ENCODE assay signal across 11 cellular contexts in genomic region chr5:74167206-74167929, GRCh38.
A peak's percentile ranks its signal among the peaks of the same experiment; 100 is the strongest.
DNase-seq lines count a peak whose midpoint lies in the region; ATAC-seq, FAIRE-seq and TF ChIP-seq lines count a peak whose summit lies in the region.
"Had no signal": no experiment of that assay in that cellular context is flagged by ENCODE, and none has a peak within 500 bp of the region (broad histone marks: within the 10 kb centered on the region; RNA-seq: fewer than 3 reads in every experiment).

No MANE protein-coding gene starts in this region.

- TF ChIP-seq CTCF in mammary epithelial cell (conservative IDR thresholded peaks at IDR 0.05 in 1 of 2, IDR thresholded peaks at IDR 0.05 in 1 of 2; ENCODE audit: extremely low read depth in 1 of 2, insufficient read depth in 1 of 2, low read depth in 1 of 2, low read length in 2 of 2) (no peak), keratinocyte (optimal IDR thresholded peaks at IDR 0.05 in 1 of 3, IDR thresholded peaks at IDR 0.05 in 1 of 3, conservative IDR thresholded peaks at IDR 0.05 in 1 of 3; ENCODE audit: extremely low read depth in 1 of 3, insufficient read depth in 2 of 3, low read length in 3 of 3) (no peak)

- ATAC-seq in GM19324 (IDR thresholded peaks at IDR 0.05; ENCODE audit: low FRiP score, unreplicated experiment), result no peak
- ATAC-seq: activated T-cell treated with anti-CD3 and anti-CD28 coated beads, Interleukin-2, amount 50 U/mL, for 4 hours had no signal

- CTCF ChIA-PET in mammary epithelial cell (lab: Charles Lee; ENCODE audit: low non-redundant PET), result no interaction called here

- H3K9ac ChIP-seq in mammary epithelial cell (ENCODE audit: insufficient read depth, low read length) (no peak overlapping the region), keratinocyte (ENCODE audit: control insufficient read depth, extremely low read depth, insufficient read depth, low read length) (no peak overlapping the region)

- H3K27ac ChIP-seq in mammary epithelial cell (ENCODE audit: insufficient read depth, low read depth, low read length) (no peak overlapping the region), keratinocyte (ENCODE audit: control insufficient read depth, insufficient read depth, low read length) (no peak overlapping the region)

- H3K27me3 ChIP-seq in mammary epithelial cell (ENCODE audit: insufficient read depth, low read length) (no peaks in the 10 kb centered on the region), keratinocyte (ENCODE audit: control insufficient read depth, extremely low read depth, insufficient read depth, low read length) (no peaks in the 10 kb centered on the region)

- H4K20me1 ChIP-seq in mammary epithelial cell (ENCODE audit: insufficient read depth, low read length) (no peaks in the 10 kb centered on the region), keratinocyte (ENCODE audit: control insufficient read depth, extremely low read depth, insufficient read depth, low read length) (no peaks in the 10 kb centered on the region)

- WGBS in mammary epithelial cell (ENCODE audit: low coverage, missing lambda C conversion rate), result 82% methylated on average over 6 of the region's 6 CpGs

- no peaks in the 10 kb centered on the region for H3K9me3 ChIP-seq in mammary epithelial cell (replicated peaks; ENCODE audit: insufficient read depth, low read length)
- H3K9me3 ChIP-seq in keratinocyte (ENCODE audit: control insufficient read depth, low read depth, low read length), result no peaks in the 10 kb centered on the region

- no peak overlapping the region for H2AFZ ChIP-seq in mammary epithelial cell (ENCODE audit: low read depth, low read length)
- H2AFZ ChIP-seq in keratinocyte (ENCODE audit: control insufficient read depth, low read length), result no peak overlapping the region

- no peaks in the 10 kb centered on the region for H3K79me2 ChIP-seq in mammary epithelial cell (ENCODE audit: insufficient read depth, low read length)
- H3K79me2 ChIP-seq in keratinocyte (ENCODE audit: control insufficient read depth, insufficient read depth, low read length), result no peaks in the 10 kb centered on the region

- intact Hi-C loops in mammary epithelial cell (cut with micrococcal nuclease), result no loop called here

- H3K9me1 ChIP-seq in keratinocyte (ENCODE audit: control insufficient read depth, extremely low read depth, insufficient read depth, low read length), result no peaks in the 10 kb centered on the region

- in situ Hi-C loops in ACHN (cut with HindIII; ENCODE audit: low pct_ligation_motif_present, low pct_unique_long_range_greater_than_20kb, low sequenced_read_pairs), result no loop called here
- in situ Hi-C loops in mammary epithelial cell (cut with MboI; ENCODE audit: low sequenced_read_pairs in 2 of 2), result no loop called here

- dilution Hi-C loops in mammary epithelial cell (cut with HindIII; ENCODE audit: low sequenced_read_pairs) (no loop called here), keratinocyte (cut with MboI; ENCODE audit: extremely low pct_ligation_motif_present, low sequenced_read_pairs) (no loop called here)

- H3K36me3 ChIP-seq in mammary epithelial cell (ENCODE audit: insufficient read depth, low read length), result no peaks in the 10 kb centered on the region
- H3K36me3 ChIP-seq in keratinocyte (ENCODE audit: control insufficient read depth in 2 of 2, extremely low read depth in 1 of 2, insufficient read depth in 2 of 2, low read length in 2 of 2), result no peaks in the 10 kb centered on the region

- H3K4me3 ChIP-seq in mammary epithelial cell (replicated peaks in 1 of 3; ENCODE audit: insufficient read depth in 1 of 3, low read depth in 2 of 3, low read length in 3 of 3) (no peak overlapping the region), keratinocyte (ENCODE audit: control insufficient read depth in 2 of 3, extremely low read depth in 1 of 3, insufficient read depth in 2 of 3, low read depth in 1 of 3, low read length in 3 of 3) (no peak overlapping the region)

- no peak overlapping the region for H3K4me2 ChIP-seq in mammary epithelial cell (ENCODE audit: insufficient read depth, low read depth, low read length)
- H3K4me2 ChIP-seq in keratinocyte (ENCODE audit: control insufficient read depth, extremely low read depth, insufficient read depth, low read depth, low read length), result no peak overlapping the region

- peak; percentile 15 for DNase-seq in ACHN
- DNase-seq in HT1080 (ENCODE audit: low read depth), result peak; percentile 76
- DNase-seq in mammary epithelial cell, result peak; percentile 77
- no peak for DNase-seq in keratinocyte (ENCODE audit: low read depth, low spot score)
- DNase-seq in NCI-H1048 (lab: John Stamatoyannopoulos, UW), result no peak
- DNase-seq in 8988T, result no peak
- DNase-seq in NCI-H446 treated with DMSO at 0.1 percent for 48 hours (lab: John Stamatoyannopoulos, UW), result no peak
- DNase-seq: activated T-cell treated with anti-CD3 and anti-CD28 coated beads, Interleukin-2, amount 50 U/mL, for 4 hours; immature natural killer cell had no signal

- peak; percentile 68 for FAIRE-seq in keratinocyte (lab: Jason Lieb, UNC)
- FAIRE-seq: TTC549 had no signal

- H3K4me1 ChIP-seq in mammary epithelial cell (ENCODE audit: insufficient read depth, low read length) (peaks cover 7% of the 10 kb centered on the region), keratinocyte (ENCODE audit: control insufficient read depth, extremely low read depth, insufficient read depth, low read length) (no peaks in the 10 kb centered on the region)

- no TSS peak for BruUV-seq in mammary epithelial cell (replicated peaks; lab: Mats Ljungman, UMichigan)

Comparison
In these comparisons a context has a peak if more than half of its experiments do, and no peak if none do; other contexts are left out.
1. DNase-seq: peak in ACHN (single experiment), HT1080 (single experiment) and mammary epithelial cell (single experiment); none in keratinocyte (single experiment), NCI-H1048 (single experiment), 8988T (single experiment) and NCI-H446 treated with DMSO at 0.1 percent for 48 hours (single experiment).